Comparison of ENCODE assay signal across 8 cellular contexts in the genomic region with DNA sequence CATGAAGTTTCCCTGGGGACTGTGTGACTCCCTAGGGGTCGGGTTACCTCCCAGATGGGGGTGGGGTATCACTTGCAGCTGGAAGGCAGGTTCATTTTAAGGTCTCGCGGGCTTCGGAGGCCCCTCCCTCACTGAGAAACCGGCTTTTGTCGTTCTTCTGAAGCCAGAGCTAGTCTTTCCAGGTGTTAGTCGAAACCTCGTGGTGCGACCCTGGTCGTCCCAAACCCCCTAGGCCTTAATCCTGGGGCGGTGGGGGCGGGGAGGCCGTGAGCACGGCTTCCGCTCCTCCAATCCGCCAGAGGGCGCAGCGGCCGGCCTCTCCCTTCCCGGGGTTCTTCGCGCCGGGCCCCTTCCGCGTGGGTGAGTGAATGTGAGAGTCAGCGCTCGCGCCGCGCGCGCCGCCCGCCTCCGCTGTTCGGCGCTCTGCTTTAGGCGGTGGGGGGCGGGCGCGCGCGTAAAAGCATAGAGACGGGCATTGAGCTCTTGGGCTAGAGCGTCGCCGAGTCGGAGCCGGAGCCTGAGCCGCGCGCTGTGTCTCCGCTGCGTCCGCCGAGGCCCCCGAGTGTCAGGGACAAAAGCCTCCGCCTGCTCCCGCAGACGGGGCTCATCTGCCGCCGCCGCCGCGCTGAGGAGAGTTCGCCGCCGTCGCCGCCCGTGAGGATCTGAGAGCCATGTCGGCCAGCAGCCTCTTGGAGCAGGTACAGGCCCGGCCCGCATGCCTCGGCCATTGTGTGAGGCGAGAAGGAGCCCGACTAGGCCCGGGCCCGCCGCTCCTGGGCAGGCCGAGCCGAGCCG. TPM values are rescaled to one million over a fixed set of nuclear protein-coding genes. Genes with fewer than 3 reads are reported as not detected.
DNase-seq lines count a peak whose midpoint lies in the region; ATAC-seq and TF ChIP-seq lines count a peak whose summit lies in the region.

Gene YTHDF2, plus strand, starts transcription at position 491 of the 795 bp plus-strand sequence. Its CDS starts 181 bp downstream, at position 672.

- no peaks in the 10 kb centered on the region for H3K36me3 Mint-ChIP-seq in T-helper 17 cell (ENCODE audit: low read depth)

- peak; percentile 64 to 88 for TF ChIP-seq POLR2A in uterus (IDR thresholded peaks at IDR 0.05)

- H3K36me3 ChIP-seq in right atrium auricular region = peaks cover 30% of the 10 kb centered on the region
- no peaks in the 10 kb centered on the region for H3K36me3 ChIP-seq in uterus

- H3K27me3 ChIP-seq in right atrium auricular region (no peaks in the 10 kb centered on the region), uterus (no peaks in the 10 kb centered on the region)

- no peaks in the 10 kb centered on the region for H3K27me3 Mint-ChIP-seq in T-helper 17 cell

- H3K9me3 ChIP-seq in T-helper 17 cell (ENCODE audit: control insufficient read depth, low read length, poor library complexity, severe bottlenecking) = no peaks in the 10 kb centered on the region
- H3K9me3 ChIP-seq in right atrium auricular region = no peaks in the 10 kb centered on the region
- H3K9me3 ChIP-seq in uterus = no peaks in the 10 kb centered on the region

- H3K27ac ChIP-seq in angular gyrus (ENCODE audit: low read depth, low read length) (peak within 1 kb of the TSS; percentile 84), right atrium auricular region (peak within 1 kb of the TSS; percentile 87 to 91), uterus (peak within 1 kb of the TSS; percentile 88 to 93)

- H3K27ac Mint-ChIP-seq in T-helper 17 cell = peak within 1 kb of the TSS; percentile 95

- DNase-seq in GM13977 (ENCODE audit: low spot score) (peak; percentile 94), NCI-H1694 treated with DMSO at 0.1 percent for 48 hours (lab: John Stamatoyannopoulos, UW) (peak; percentile 92), T-helper 17 cell (peak; percentile 97 to 98 (median 98)), right atrium auricular region (ENCODE audit: low spot score) (peak; percentile 96), pulmonary artery endothelial cell (ENCODE audit: low read depth, low spot score) (peak; percentile 86), uterus (peak; percentile 96 to 97)

- H3K4me1 ChIP-seq in right atrium auricular region = peaks cover 0 to 43% of the 10 kb centered on the region in 2 donors
- peaks cover 9 to 13% of the 10 kb centered on the region in 2 donors for H3K4me1 ChIP-seq in uterus

- intact Hi-C loops in uterus (cut with DNase I; ENCODE audit: low total_unique reads) = loop anchor here (10.0 kb wide), 1 partner anchor 72 kb away; the partner anchor contains the start of gene GMEB1

- in situ Hi-C loops in GM13977 (cut with MboI; ENCODE audit: low pct_unique_long_range_greater_than_20kb, low sequenced_read_pairs, unreplicated experiment) = no loop called here

- peak; percentile 95 for TF ChIP-seq CTCF in GM13977 (IDR thresholded peaks at IDR 0.05; ENCODE audit: extremely low read depth, insufficient read depth, missing control alignments)
- peak; percentile 86 to 98 for TF ChIP-seq CTCF in right atrium auricular region (IDR thresholded peaks at IDR 0.05)
- TF ChIP-seq CTCF in uterus (IDR thresholded peaks at IDR 0.05) = peak; percentile 94 to 96 (median 96)

- peaks cover 25% of the 10 kb centered on the region for H3K4me1 Mint-ChIP-seq in T-helper 17 cell

- ATAC-seq in HG02885 (IDR thresholded peaks at IDR 0.05; ENCODE audit: poor library complexity, unreplicated experiment) (peak; percentile 91), T-helper 17 cell (peak; percentile 94)

- H3K4me3 ChIP-seq in right atrium auricular region (peak within 1 kb of the TSS; percentile 71 to 89), uterus (peak within 1 kb of the TSS; percentile 65 to 68)

- peak within 1 kb of the TSS; percentile 98 for H3K4me3 Mint-ChIP-seq in T-helper 17 cell

RNA-seq across cellular contexts. Expression of gene YTHDF2, which starts in this region (rescaled TPM):
- 10 to 100 TPM; 70.9 to 79.7 TPM for total RNA-seq in T-helper 17 cell
- 10 to 100 TPM; 31.5 to 37.8 TPM for total RNA-seq in right atrium auricular region
- total RNA-seq in pulmonary artery endothelial cell = 91.9 and 96.8 TPM in 2 replicates
- 10 to 100 TPM; 24.4 to 83.7 (median 58.6) TPM for total RNA-seq in uterus

Comparison
In these comparisons a context has a peak if more than half of its experiments do, and no peak if none do; other contexts are left out.
1. Peak in every context shown above with its lines: DNase-seq, ATAC-seq, H3K4me3 ChIP-seq and H3K27ac ChIP-seq.